In genomic region chr9:90167920-90168319, GRCh38 we compare ENCODE assay signal across 1 cellular context.
TF ChIP-seq lines count a peak whose summit lies in the region.

No MANE protein-coding gene starts in this region.

TF ChIP-seq in H1, 55 proteins besides CTCF, POLR2A, EP300 and RAD21 (continued from another document):
- no peak for TF ChIP-seq MAX (IDR thresholded peaks at IDR 0.05)
- no peak for TF ChIP-seq RXRA (IDR thresholded peaks at IDR 0.05; ENCODE audit: insufficient read depth, low read depth, low read length)
- no peak for TF ChIP-seq TBP (IDR thresholded peaks at IDR 0.05; ENCODE audit: low read depth, low read length)
- TF ChIP-seq SUZ12 (IDR thresholded peaks at IDR 0.05; ENCODE audit: low read length), result no peak
- no peak for TF ChIP-seq CEBPB (IDR thresholded peaks at IDR 0.05; ENCODE audit: low read depth, low read length)
- no peak for TF ChIP-seq NRF1 (IDR thresholded peaks at IDR 0.05; ENCODE audit: low read depth, low read length)
- no peak for TF ChIP-seq TAF1 (IDR thresholded peaks at IDR 0.05; ENCODE audit: low read depth, low read length)
- no peak for TF ChIP-seq EGR1 (IDR thresholded peaks at IDR 0.05; ENCODE audit: borderline replicate concordance, low read depth, low read length)
- no peak for TF ChIP-seq BACH1 (IDR thresholded peaks at IDR 0.05; ENCODE audit: low read length)
